ENCODE assay signal across 23 cellular contexts in genomic region chr11:111039982-111040381, GRCh38.
"Had no signal": no experiment of that assay in that cellular context is flagged by ENCODE, and none has a peak within 500 bp of the region (broad histone marks: within the 10 kb centered on the region; RNA-seq: fewer than 3 reads in every experiment).

No MANE protein-coding gene starts in this region.

- DNase-seq: KBM-7, MG63, NCI-H1092, NCI-H1105 treated with DMSO at 0.1 percent for 48 hours, NCI-H1417 treated with DMSO at 0.1 percent for 48 hours, NCI-H146, NCI-H1694 treated with DMSO at 0.1 percent for 48 hours, NCI-H1930, NCI-H2081, NCI-H2107, NCI-H345, NCI-H446 treated with DMSO at 0.1 percent for 48 hours, NCI-H510A treated with DMSO at 0.1 percent for 48 hours, NCI-H526, NCI-H748 treated with DMSO at 0.1 percent for 48 hours, PC-3, SHP77, SK-N-SH, SW 1271, T-helper 1 cell, T-helper 17 cell had no signal

- ATAC-seq: Panc1, PC-3, T-helper 17 cell had no signal

- H3K36me3 ChIP-seq: MG63 had no signal

- H3K27ac ChIP-seq: RWPE1 had no signal

- H3K9me3 ChIP-seq: MG63, SK-N-SH had no signal

- H3K9me2 ChIP-seq: SK-N-SH had no signal

- H3K9ac ChIP-seq: SK-N-SH had no signal

- H3K4me3 ChIP-seq: MG63 had no signal

- H3K4me2 ChIP-seq: SK-N-SH had no signal

- H3K27me3 ChIP-seq: MG63 had no signal
